9 cellular contexts compared by ENCODE assay signal in genomic region chr7:4684826-4685225, GRCh38. TPM values are rescaled to one million over a fixed set of nuclear protein-coding genes. Genes with fewer than 3 reads are reported as not detected.
DNase-seq lines count a peak whose midpoint lies in the region; ATAC-seq, FAIRE-seq and TF ChIP-seq lines count a peak whose summit lies in the region.
"Had no signal": no experiment of that assay in that cellular context is flagged by ENCODE, and none has a peak within 500 bp of the region (broad histone marks: within the 10 kb centered on the region; RNA-seq: fewer than 3 reads in every experiment).

No MANE protein-coding gene starts in this region.

- no peak for TF ChIP-seq EP300 in HepG2 (IDR thresholded peaks at IDR 0.05; ENCODE audit: low read depth in 2 of 2, low read length in 2 of 2)
- no peak for TF ChIP-seq EP300 in HepG2 (CRISPR knock-in tag; IDR thresholded peaks at IDR 0.05; ENCODE audit: borderline replicate concordance)

- peaks cover 30% of the 10 kb centered on the region for H4K20me1 ChIP-seq in HepG2 (ENCODE audit: insufficient read depth, low read length)

- no peak for TF ChIP-seq CTCF in HepG2 (CRISPR knock-in tag; IDR thresholded peaks at IDR 0.05)

- in situ Hi-C loops in HepG2 (cut with HindIII; ENCODE audit: extremely low pct_ligation_motif_present, low pct_unique_long_range_greater_than_20kb): loop anchor here (5.0 kb wide), 2 partner anchors 38 to 67 kb away; no protein-coding TSS in a partner anchor

- peak overlapping the region; percentile 86; the same call in 1 of the 2 replicates for H3K9ac ChIP-seq in HepG2 (ENCODE audit: insufficient read depth, low read depth, low read length)
- H3K9ac ChIP-seq in subcutaneous abdominal adipose tissue (ENCODE audit: low read length in 5 of 5): peak overlapping the region in 3 of 5 donors; percentile 47 to 96 (median 93)

- TF ChIP-seq POLR2A in HepG2 (IDR thresholded peaks at IDR 0.05; ENCODE audit: insufficient read depth in 1 of 2, low read depth in 2 of 2, low read length in 2 of 2): no peak

- no peak for DNase-seq in activated CD4-positive, alpha-beta T cell treated with anti-CD3 and anti-CD28 coated beads for 36 hours
- DNase-seq in activated CD4-positive, alpha-beta T cell treated with anti-CD3 and anti-CD28 coated beads, Interleukin-2, amount 50 U/mL, for 1 hour: no peak
- no peak for DNase-seq in activated naive CD8-positive, alpha-beta T cell treated with anti-CD3 and anti-CD28 coated beads for 36 hours
- DNase-seq in HepG2 (ENCODE audit: low spot score) (no peak), NCI-H2081 treated with DMSO at 0.1 percent for 48 hours (lab: John Stamatoyannopoulos, UW) (no peak), SW 1271 (lab: John Stamatoyannopoulos, UW) (no peak)
- DNase-seq: AML-193 had no signal

- H3K4me1 ChIP-seq in HepG2 (ENCODE audit: insufficient read depth, low read length) (peaks cover 45% of the 10 kb centered on the region), subcutaneous abdominal adipose tissue (ENCODE audit: control insufficient read depth in 5 of 5, insufficient read depth in 5 of 5, low read length in 5 of 5) (peaks cover 0 to 37% (median 29%) of the 10 kb centered on the region in 5 donors)

- intact Hi-C loops in activated CD4-positive, alpha-beta T cell treated with anti-CD3 and anti-CD28 coated beads for 36 hours (cut with DNase I, micrococcal nuclease): loop anchor here (1.0 to 2.0 kb wide), 3 partner anchors 44 to 74 kb away; no protein-coding TSS in a partner anchor
- intact Hi-C loops in HepG2 (cut with micrococcal nuclease; ENCODE audit: unreplicated experiment): loop anchor here (2.0 to 5.0 kb wide), 2 partner anchors 52 to 68 kb away; no protein-coding TSS in a partner anchor

- H3K4me3 ChIP-seq in HepG2 (replicated peaks in 1 of 3; ENCODE audit: insufficient read depth in 1 of 3, low read depth in 2 of 3, low read length in 3 of 3): peak overlapping the region; percentile 87 to 99 (median 90); a peak in 3 of 6 replicates
- H3K4me3 ChIP-seq in subcutaneous abdominal adipose tissue (ENCODE audit: low read depth in 1 of 5, low read length in 5 of 5): peak overlapping the region in 2 of 5 donors; percentile 56 to 86

- H3K27me3 ChIP-seq in HepG2 (ENCODE audit: control insufficient read depth in 1 of 2, insufficient read depth in 2 of 2, low read length in 2 of 2) (peaks cover 0 to 4% of the 10 kb centered on the region in 2 experiments; a peak in 1 of 5 replicates), subcutaneous abdominal adipose tissue (ENCODE audit: control insufficient read depth in 5 of 5, insufficient read depth in 4 of 5, low read length in 5 of 5) (no peaks in the 10 kb centered on the region)

- H3K36me3 ChIP-seq in HepG2 (replicated peaks in 1 of 2; ENCODE audit: control insufficient read depth in 1 of 2, insufficient read depth in 2 of 2, low read length in 2 of 2) (peaks cover 0 to 27% of the 10 kb centered on the region in 2 experiments; a peak in 2 of 5 replicates), subcutaneous abdominal adipose tissue (ENCODE audit: control insufficient read depth in 5 of 5, insufficient read depth in 5 of 5, low read length in 5 of 5) (no peaks in the 10 kb centered on the region)

- no TSS peak for BruUV-seq in HepG2 (replicated peaks; lab: Mats Ljungman, UMichigan)

- H3K4me2 ChIP-seq in HepG2 (ENCODE audit: low read depth, low read length): peak overlapping the region; percentile 77

- peaks cover 56% of the 10 kb centered on the region for H3K4me1 Mint-ChIP-seq in activated CD4-positive, alpha-beta T cell treated with anti-CD3 and anti-CD28 coated beads for 36 hours
- peaks cover 48% of the 10 kb centered on the region for H3K4me1 Mint-ChIP-seq in activated naive CD8-positive, alpha-beta T cell treated with anti-CD3 and anti-CD28 coated beads for 36 hours

- POLR2A ChIA-PET in activated CD4-positive, alpha-beta T cell treated with anti-CD3 and anti-CD28 coated beads for 36 hours (lab: Charles Lee): interaction anchor here (0.8 to 1.2 kb wide), 2 partner anchors 15 to 37 kb away, joined by 3 read pairs; no protein-coding TSS in a partner anchor
- POLR2A ChIA-PET in HepG2 (lab: Yijun Ruan, JAX): no interaction called here

- WGBS in HepG2 (ENCODE audit: low lambda C conversion rate): 90% methylated on average over 9 of the region's 10 CpGs

- peak overlapping the region; percentile 98 for H3K27ac Mint-ChIP-seq in activated CD4-positive, alpha-beta T cell treated with anti-CD3 and anti-CD28 coated beads for 36 hours
- peak overlapping the region; percentile 94 for H3K27ac Mint-ChIP-seq in activated naive CD8-positive, alpha-beta T cell treated with anti-CD3 and anti-CD28 coated beads for 36 hours

- H3K79me2 ChIP-seq in HepG2 (ENCODE audit: insufficient read depth, low read length): peaks cover 66% of the 10 kb centered on the region

- H2AFZ ChIP-seq in HepG2 (ENCODE audit: low read length): no peak overlapping the region

- H3K4me3 Mint-ChIP-seq in activated CD4-positive, alpha-beta T cell treated with anti-CD3 and anti-CD28 coated beads for 36 hours: peak overlapping the region; percentile 91
- H3K4me3 Mint-ChIP-seq in activated naive CD8-positive, alpha-beta T cell treated with anti-CD3 and anti-CD28 coated beads for 36 hours: peak overlapping the region; percentile 95

- FAIRE-seq in HepG2 (lab: Jason Lieb, UNC): no peak

- TF ChIP-seq RAD21 in HepG2 (CRISPR knock-in tag; IDR thresholded peaks at IDR 0.05): no peak

- H3K36me3 Mint-ChIP-seq in activated CD4-positive, alpha-beta T cell treated with anti-CD3 and anti-CD28 coated beads for 36 hours (ENCODE audit: low read depth): peaks cover 14% of the 10 kb centered on the region
- peaks cover 25% of the 10 kb centered on the region for H3K36me3 Mint-ChIP-seq in activated naive CD8-positive, alpha-beta T cell treated with anti-CD3 and anti-CD28 coated beads for 36 hours

- no peak for ATAC-seq in activated CD4-positive, alpha-beta T cell treated with anti-CD3 and anti-CD28 coated beads for 36 hours
- ATAC-seq in HepG2: no peak
- ATAC-seq in GM19455 (IDR thresholded peaks at IDR 0.05; ENCODE audit: unreplicated experiment): no peak

- CTCF ChIA-PET in activated CD4-positive, alpha-beta T cell treated with anti-CD3 and anti-CD28 coated beads for 36 hours (lab: Charles Lee): interaction anchor here (2.4 kb wide), 1 partner anchor 43 kb away, joined by 10 read pairs; no protein-coding TSS in a partner anchor
- CTCF ChIA-PET in HepG2 (lab: Yijun Ruan, JAX; ENCODE audit: low intra/inter-chr PET ratio, low total read pairs): no interaction called here

- H3K9me3 Mint-ChIP-seq in activated CD4-positive, alpha-beta T cell treated with anti-CD3 and anti-CD28 coated beads for 36 hours (ENCODE audit: low read depth): no peaks in the 10 kb centered on the region
- peaks cover 1% of the 10 kb centered on the region for H3K9me3 Mint-ChIP-seq in activated naive CD8-positive, alpha-beta T cell treated with anti-CD3 and anti-CD28 coated beads for 36 hours

- no peaks in the 10 kb centered on the region for H3K27me3 Mint-ChIP-seq in activated CD4-positive, alpha-beta T cell treated with anti-CD3 and anti-CD28 coated beads for 36 hours
- H3K27me3 Mint-ChIP-seq in activated naive CD8-positive, alpha-beta T cell treated with anti-CD3 and anti-CD28 coated beads for 36 hours: no peaks in the 10 kb centered on the region

- H3K9me3 ChIP-seq in HepG2 (ENCODE audit: low read length) (no peaks in the 10 kb centered on the region), subcutaneous abdominal adipose tissue (ENCODE audit: control insufficient read depth in 5 of 5, low read length in 5 of 5) (peaks cover 0 to 3% (median 0%) of the 10 kb centered on the region in 5 donors)

- H3K27ac ChIP-seq in HepG2 (ENCODE audit: extremely low read length, insufficient read depth, low read length) (peak overlapping the region; percentile 71), subcutaneous abdominal adipose tissue (ENCODE audit: low read depth, low read length) (peak overlapping the region; percentile 96)

TF ChIP-seq in HepG2, 621 proteins besides CTCF, POLR2A, EP300 and RAD21:
- TF ChIP-seq ZNF556 (CRISPR knock-in tag; IDR thresholded peaks at IDR 0.05; ENCODE audit: borderline replicate concordance) (no peak), PHF21A (CRISPR knock-in tag; IDR thresholded peaks at IDR 0.05) (0 out of 2 replicates have a peak, but pooled peaks have one; percentile 0)

RNA-seq across cellular contexts. Expression of gene FOXK1, which starts 2.7 kb away (rescaled TPM):
- 10 to 100 TPM; 30.0 to 33.9 TPM for total RNA-seq in activated CD4-positive, alpha-beta T cell treated with anti-CD3 and anti-CD28 coated beads for 36 hours
- total RNA-seq in activated naive CD8-positive, alpha-beta T cell treated with anti-CD3 and anti-CD28 coated beads for 36 hours: 10 to 100 TPM; 38.1 to 38.2 TPM
- 8.8 and 9.7 TPM in 2 replicates for total RNA-seq in HepG2 (2016; rRNA removed; fragmentation: Illumina TruSeq; extraction: Trizol)
- 20.0 and 23.4 TPM in 2 replicates for total RNA-seq in HepG2 (2016; cell fraction: cytosol; rRNA removed; fragmentation: Illumina TruSeq; extraction: Trizol; ENCODE audit: low read depth)
- 7.9 and 8.8 TPM in 2 replicates for total RNA-seq in HepG2 (2016; cell fraction: insoluble cytoplasmic fraction; rRNA removed; fragmentation: Illumina TruSeq; extraction: Trizol)
- total RNA-seq in HepG2 (2016; cell fraction: membrane; rRNA removed; fragmentation: Illumina TruSeq; extraction: Trizol): 8.0 and 8.3 TPM in 2 replicates
- total RNA-seq in HepG2 (2016; cell fraction: nucleus; rRNA removed; fragmentation: Illumina TruSeq; extraction: Trizol): 9.2 and 12.0 TPM in 2 replicates
- polyA plus RNA-seq in HepG2 (2011; rRNA removed): 4.6 and 4.7 TPM in 2 replicates
- 1.7 and 2.8 TPM in 2 replicates for polyA plus RNA-seq in HepG2 (2011; cell fraction: cytosol; rRNA removed)
- polyA plus RNA-seq in HepG2 (2011; cell fraction: nucleus; rRNA removed): 17.7 and 24.7 TPM in 2 replicates
- 4.4 and 4.8 TPM in 2 replicates for polyA plus RNA-seq in HepG2 (2012)
- 0.55 and 0.96 TPM in 2 replicates for polyA plus RNA-seq in HepG2 (2016; cell fraction: cytosol; fragmentation: Illumina TruSeq; extraction: Trizol; ENCODE audit: low read depth)
- 3.9 and 5.8 TPM in 2 replicates for polyA plus RNA-seq in HepG2 (2016; cell fraction: insoluble cytoplasmic fraction; fragmentation: Illumina TruSeq; extraction: Trizol; ENCODE audit: low read depth)
- 0.41 and 0.84 TPM in 2 replicates for polyA plus RNA-seq in HepG2 (2016; cell fraction: membrane; fragmentation: Illumina TruSeq; extraction: Trizol; ENCODE audit: low read depth)
- polyA plus RNA-seq in HepG2 (2016; cell fraction: nucleus; fragmentation: Illumina TruSeq; extraction: Trizol; ENCODE audit: insufficient read depth, low read depth): 15.3 and 17.1 TPM in 2 replicates
- 16.6 and 23.1 TPM in 2 replicates for polyA minus RNA-seq in HepG2 (2011; rRNA and poly(A)+ RNA removed; ENCODE audit: low replicate concordance)
- 12.9 and 14.4 TPM in 2 replicates for polyA minus RNA-seq in HepG2 (2011; cell fraction: cytosol; rRNA and poly(A)+ RNA removed)
- 16.2 and 17.8 TPM in 2 replicates for polyA minus RNA-seq in HepG2 (2011; cell fraction: nucleus; rRNA and poly(A)+ RNA removed)
